Comparison of ENCODE assay signal across 15 cellular contexts in genomic region chr17:57667461-57667923, GRCh38.
DNase-seq lines count a peak whose midpoint lies in the region; ATAC-seq and TF ChIP-seq lines count a peak whose summit lies in the region.
"Had no signal": no experiment of that assay in that cellular context is flagged by ENCODE, and none has a peak within 500 bp of the region (broad histone marks: within the 10 kb centered on the region; RNA-seq: fewer than 3 reads in every experiment).

No MANE protein-coding gene starts in this region.

- H3K4me3 Mint-ChIP-seq in activated T-cell treated with anti-CD3 and anti-CD28 coated beads, Interleukin-2, amount 50 U/mL, for 72 hours, result no peak overlapping the region
- H3K4me3 Mint-ChIP-seq in IgD-negative memory B cell, result no peak overlapping the region
- H3K4me3 Mint-ChIP-seq in stimulated activated effector memory CD8-positive, alpha-beta T cell treated with anti-CD3 and anti-CD28 coated beads, Interleukin-12 subunit alpha, Interleukin-12 subunit beta, amount 100 ng/mL, for 72 hours, result no peak overlapping the region
- H3K4me3 Mint-ChIP-seq in chondrocyte (ENCODE audit: unreplicated experiment), result no peak overlapping the region
- H3K4me3 Mint-ChIP-seq: activated CD4-positive, alpha-beta T cell treated with anti-CD3 and anti-CD28 coated beads, Interleukin-2, amount 10 ng/mL, durations not matched to agents 24 days and 14 days had no signal

- ATAC-seq in activated T-cell treated with anti-CD3 and anti-CD28 coated beads, Interleukin-2, amount 50 U/mL, for 72 hours (replicated peaks in 1 of 2), result no peak
- no peak for ATAC-seq in stimulated activated effector memory CD8-positive, alpha-beta T cell treated with anti-CD3 and anti-CD28 coated beads, Interleukin-12 subunit alpha, Interleukin-12 subunit beta, amount 100 ng/mL, for 72 hours
- ATAC-seq in GM21515 (IDR thresholded peaks at IDR 0.05; ENCODE audit: unreplicated experiment) (no peak), GM19328 (IDR thresholded peaks at IDR 0.05; ENCODE audit: unreplicated experiment) (no peak)
- ATAC-seq: pancreas had no signal

- no peaks in the 10 kb centered on the region for H3K36me3 Mint-ChIP-seq in activated T-cell treated with anti-CD3 and anti-CD28 coated beads, Interleukin-2, amount 50 U/mL, for 72 hours (ENCODE audit: insufficient read depth in 2 of 2)
- H3K36me3 Mint-ChIP-seq in IgD-negative memory B cell (no peaks in the 10 kb centered on the region), chondrocyte (ENCODE audit: low read depth) (no peaks in the 10 kb centered on the region)
- H3K36me3 Mint-ChIP-seq in stimulated activated effector memory CD8-positive, alpha-beta T cell treated with anti-CD3 and anti-CD28 coated beads, Interleukin-12 subunit alpha, Interleukin-12 subunit beta, amount 100 ng/mL, for 72 hours, result no peaks in the 10 kb centered on the region

- no peaks in the 10 kb centered on the region for H3K9me3 Mint-ChIP-seq in activated T-cell treated with anti-CD3 and anti-CD28 coated beads, Interleukin-2, amount 50 U/mL, for 72 hours
- H3K9me3 Mint-ChIP-seq in IgD-negative memory B cell (no peaks in the 10 kb centered on the region), chondrocyte (ENCODE audit: low read depth) (no peaks in the 10 kb centered on the region)
- no peaks in the 10 kb centered on the region for H3K9me3 Mint-ChIP-seq in stimulated activated effector memory CD8-positive, alpha-beta T cell treated with anti-CD3 and anti-CD28 coated beads, Interleukin-12 subunit alpha, Interleukin-12 subunit beta, amount 100 ng/mL, for 72 hours
- H3K9me3 Mint-ChIP-seq: activated CD4-positive, alpha-beta T cell treated with anti-CD3 and anti-CD28 coated beads, Interleukin-2, amount 10 ng/mL, durations not matched to agents 24 days and 14 days had no signal

- TF ChIP-seq CTCF in chondrocyte (IDR thresholded peaks at IDR 0.05), result no peak

- peak; percentile 5 to 9 for DNase-seq in activated T-cell treated with anti-CD3 and anti-CD28 coated beads, Interleukin-2, amount 50 U/mL, for 48 hours
- DNase-seq in activated T-cell treated with anti-CD3 and anti-CD28 coated beads, Interleukin-2, amount 50 U/mL, for 72 hours, result no peak
- DNase-seq in islet precursor cell (peak; percentile 53), chondrocyte (ENCODE audit: low spot score) (no peak)
- DNase-seq in stimulated activated effector memory CD8-positive, alpha-beta T cell treated with anti-CD3 and anti-CD28 coated beads, Interleukin-12 subunit alpha, Interleukin-12 subunit beta, amount 100 ng/mL, for 72 hours (ENCODE audit: low spot score in 2 of 2), result no peak
- DNase-seq: activated CD4-positive, alpha-beta T cell treated with anti-CD3 and anti-CD28 coated beads, Interleukin-2, amount 10 ng/mL, durations not matched to agents 24 days and 14 days; activated gamma-delta T cell treated with Interleukin-2 at 50 U/mL for 16 hours; GM23248; NCI-H2171; PC-9; stimulated activated CD4-positive, alpha-beta T cell treated with anti-CD3 and anti-CD28 coated beads, Interleukin-4, amount 100 ng/mL, for 4 hours had no signal

- no peak overlapping the region for H3K27ac Mint-ChIP-seq in activated T-cell treated with anti-CD3 and anti-CD28 coated beads, Interleukin-2, amount 50 U/mL, for 72 hours
- H3K27ac Mint-ChIP-seq in IgD-negative memory B cell, result peak overlapping the region in 2 of 3 donors; percentile 4 to 10
- peak overlapping the region; percentile 89 for H3K27ac Mint-ChIP-seq in stimulated activated effector memory CD8-positive, alpha-beta T cell treated with anti-CD3 and anti-CD28 coated beads, Interleukin-12 subunit alpha, Interleukin-12 subunit beta, amount 100 ng/mL, for 72 hours
- H3K27ac Mint-ChIP-seq in chondrocyte (ENCODE audit: unreplicated experiment), result no peak overlapping the region
- H3K27ac Mint-ChIP-seq: activated CD4-positive, alpha-beta T cell treated with anti-CD3 and anti-CD28 coated beads, Interleukin-2, amount 10 ng/mL, durations not matched to agents 24 days and 14 days had no signal

- peaks cover 31% of the 10 kb centered on the region for H3K4me1 Mint-ChIP-seq in activated T-cell treated with anti-CD3 and anti-CD28 coated beads, Interleukin-2, amount 50 U/mL, for 72 hours (ENCODE audit: low read depth)
- peaks cover 10 to 31% (median 22%) of the 10 kb centered on the region in 3 donors for H3K4me1 Mint-ChIP-seq in IgD-negative memory B cell
- H3K4me1 Mint-ChIP-seq in stimulated activated effector memory CD8-positive, alpha-beta T cell treated with anti-CD3 and anti-CD28 coated beads, Interleukin-12 subunit alpha, Interleukin-12 subunit beta, amount 100 ng/mL, for 72 hours, result peaks cover 41% of the 10 kb centered on the region
- peaks cover 8% of the 10 kb centered on the region for H3K4me1 Mint-ChIP-seq in chondrocyte (ENCODE audit: low read depth)

- no peaks in the 10 kb centered on the region for H3K27me3 Mint-ChIP-seq in activated T-cell treated with anti-CD3 and anti-CD28 coated beads, Interleukin-2, amount 50 U/mL, for 72 hours (ENCODE audit: low read depth)
- no peaks in the 10 kb centered on the region for H3K27me3 Mint-ChIP-seq in IgD-negative memory B cell
- H3K27me3 Mint-ChIP-seq in chondrocyte (ENCODE audit: low read depth), result no peaks in the 10 kb centered on the region
- H3K27me3 Mint-ChIP-seq: activated CD4-positive, alpha-beta T cell treated with anti-CD3 and anti-CD28 coated beads, Interleukin-2, amount 10 ng/mL, durations not matched to agents 24 days and 14 days had no signal

Comparison
In these comparisons a context has a peak if more than half of its experiments do, and no peak if none do; other contexts are left out.
1. DNase-seq: peak in activated T-cell treated with anti-CD3 and anti-CD28 coated beads, Interleukin-2, amount 50 U/mL, for 48 hours (2 of 2) and islet precursor cell (single experiment); none in activated T-cell treated with anti-CD3 and anti-CD28 coated beads, Interleukin-2, amount 50 U/mL, for 72 hours (0 of 2), stimulated activated effector memory CD8-positive, alpha-beta T cell treated with anti-CD3 and anti-CD28 coated beads, Interleukin-12 subunit alpha, Interleukin-12 subunit beta, amount 100 ng/mL, for 72 hours (0 of 2) and chondrocyte (single experiment).
2. H3K27ac Mint-ChIP-seq: peak in IgD-negative memory B cell (2 of 3) and stimulated activated effector memory CD8-positive, alpha-beta T cell treated with anti-CD3 and anti-CD28 coated beads, Interleukin-12 subunit alpha, Interleukin-12 subunit beta, amount 100 ng/mL, for 72 hours (single experiment); none in activated T-cell treated with anti-CD3 and anti-CD28 coated beads, Interleukin-2, amount 50 U/mL, for 72 hours (single experiment) and chondrocyte (single experiment).